Comparison of ENCODE assay signal across 18 cellular contexts in genomic region chr1:27114522-27114921, GRCh38. TPM values are rescaled to one million over a fixed set of nuclear protein-coding genes. Genes with fewer than 3 reads are reported as not detected.
A peak's percentile ranks its signal among the peaks of the same experiment; 100 is the strongest.
DNase-seq lines count a peak whose midpoint lies in the region; ATAC-seq and TF ChIP-seq lines count a peak whose summit lies in the region.
"Had no signal": no experiment of that assay in that cellular context is flagged by ENCODE, and none has a peak within 500 bp of the region (broad histone marks: within the 10 kb centered on the region; RNA-seq: fewer than 3 reads in every experiment).

No MANE protein-coding gene starts in this region.

- H3F3A ChIP-seq in GM23338 (replicated peaks; ENCODE audit: low read depth) = 0 out of 2 replicates have a peak, but pooled peaks cover 2% of the 10 kb centered on the region

- H3K79me2 ChIP-seq in GM23338 (replicated peaks; ENCODE audit: insufficient read depth) = no peaks in the 10 kb centered on the region

- H3K36me3 ChIP-seq in muscle layer of duodenum (ENCODE audit: control insufficient read depth in 1 of 2, insufficient read depth in 2 of 2, low read length in 2 of 2) = peaks cover 6 to 8% of the 10 kb centered on the region in 2 donors
- no peaks in the 10 kb centered on the region for H3K36me3 ChIP-seq in GM23338 (ENCODE audit: insufficient read depth)

- H3K9me2 ChIP-seq in GM23338 (ENCODE audit: insufficient read depth) = no peaks in the 10 kb centered on the region

- H3K9me3 Mint-ChIP-seq in stimulated activated naive CD8-positive, alpha-beta T cell treated with anti-CD3 and anti-CD28 coated beads, Interleukin-15, Interleukin-2, amounts not matched to agents 100 ng/mL and 50 ng/mL, for 24 hours = no peaks in the 10 kb centered on the region
- H3K9me3 Mint-ChIP-seq in activated naive CD8-positive, alpha-beta T cell treated with anti-CD3 and anti-CD28 coated beads, Interleukin-2, amount 10 ng/mL, durations not matched to agents 7 days and 5 days = no peaks in the 10 kb centered on the region
- H3K9me3 Mint-ChIP-seq in WTC11 = no peaks in the 10 kb centered on the region
- H3K9me3 Mint-ChIP-seq in GM23338 = no peaks in the 10 kb centered on the region
- H3K9me3 Mint-ChIP-seq: stimulated activated naive B cell treated with anti-CD40 and anti-IgM and Interleukin-4, amounts not matched to agents 10 μg/mL and 1 μg/mL and 100 μg/mL, for 72 hours had no signal

- H3K4me2 ChIP-seq in GM23338 = no peak overlapping the region

- H3K27me3 ChIP-seq in muscle layer of duodenum (ENCODE audit: low read depth, low read length) (no peaks in the 10 kb centered on the region), GM23338 (ENCODE audit: insufficient read depth) (no peaks in the 10 kb centered on the region)

- no peaks in the 10 kb centered on the region for H3K27me3 Mint-ChIP-seq in stimulated activated naive CD8-positive, alpha-beta T cell treated with anti-CD3 and anti-CD28 coated beads, Interleukin-15, Interleukin-2, amounts not matched to agents 100 ng/mL and 50 ng/mL, for 24 hours
- no peaks in the 10 kb centered on the region for H3K27me3 Mint-ChIP-seq in activated naive CD8-positive, alpha-beta T cell treated with anti-CD3 and anti-CD28 coated beads, Interleukin-2, amount 10 ng/mL, durations not matched to agents 7 days and 5 days
- H3K27me3 Mint-ChIP-seq in WTC11 (ENCODE audit: low read depth) = no peaks in the 10 kb centered on the region
- peaks cover 4% of the 10 kb centered on the region for H3K27me3 Mint-ChIP-seq in GM23338 (ENCODE audit: insufficient read depth, low read depth, poor library complexity)
- H3K27me3 Mint-ChIP-seq: stimulated activated naive B cell treated with anti-CD40 and anti-IgM and Interleukin-4, amounts not matched to agents 10 μg/mL and 1 μg/mL and 100 μg/mL, for 72 hours had no signal

- no peak overlapping the region for H2AFZ ChIP-seq in GM23338

- H3K27ac Mint-ChIP-seq in stimulated activated naive CD8-positive, alpha-beta T cell treated with anti-CD3 and anti-CD28 coated beads, Interleukin-15, Interleukin-2, amounts not matched to agents 100 ng/mL and 50 ng/mL, for 24 hours = peak overlapping the region; percentile 90
- H3K27ac Mint-ChIP-seq in activated naive CD8-positive, alpha-beta T cell treated with anti-CD3 and anti-CD28 coated beads, Interleukin-2, amount 10 ng/mL, durations not matched to agents 7 days and 5 days = peak overlapping the region; percentile 94
- H3K27ac Mint-ChIP-seq in WTC11 = no peak overlapping the region
- no peak overlapping the region for H3K27ac Mint-ChIP-seq in GM23338
- H3K27ac Mint-ChIP-seq: stimulated activated naive B cell treated with anti-CD40 and anti-IgM and Interleukin-4, amounts not matched to agents 10 μg/mL and 1 μg/mL and 100 μg/mL, for 72 hours had no signal

- H3K4me1 Mint-ChIP-seq in stimulated activated naive CD8-positive, alpha-beta T cell treated with anti-CD3 and anti-CD28 coated beads, Interleukin-15, Interleukin-2, amounts not matched to agents 100 ng/mL and 50 ng/mL, for 24 hours (ENCODE audit: low read depth) = peaks cover 49% of the 10 kb centered on the region
- peaks cover 54% of the 10 kb centered on the region for H3K4me1 Mint-ChIP-seq in activated naive CD8-positive, alpha-beta T cell treated with anti-CD3 and anti-CD28 coated beads, Interleukin-2, amount 10 ng/mL, durations not matched to agents 7 days and 5 days
- H3K4me1 Mint-ChIP-seq in WTC11 (peaks cover 12% of the 10 kb centered on the region), GM23338 (peaks cover 11% of the 10 kb centered on the region)

- H4K20me1 ChIP-seq in GM23338 (replicated peaks; ENCODE audit: insufficient read depth) = no peaks in the 10 kb centered on the region

- no peak for ATAC-seq in stimulated activated naive CD8-positive, alpha-beta T cell treated with anti-CD3 and anti-CD28 coated beads, Interleukin-15, Interleukin-2, amounts not matched to agents 100 U/mL and 50 U/mL, for 24 hours
- ATAC-seq in activated naive CD8-positive, alpha-beta T cell treated with anti-CD3 and anti-CD28 coated beads, Interleukin-2, amount 10 ng/mL, durations not matched to agents 7 days and 5 days (ENCODE audit: low read depth) = no peak
- no peak for ATAC-seq in WTC11
- no peak for ATAC-seq in GM23338
- no peak for ATAC-seq in HG02623 (IDR thresholded peaks at IDR 0.05; ENCODE audit: unreplicated experiment)
- ATAC-seq: K562; stimulated activated naive B cell treated with anti-CD40 and anti-IgM and Interleukin-4, amounts not matched to agents 10 μg/mL and 1 μg/mL and 100 μg/mL, for 72 hours had no signal

- H3K4me3 ChIP-seq in muscle layer of duodenum (ENCODE audit: low read depth in 1 of 2, low read length in 2 of 2) (no peak overlapping the region), GM23338 (no peak overlapping the region)
- H3K4me3 ChIP-seq: K562 had no signal

- peak overlapping the region; percentile 62 for H3K27ac ChIP-seq in muscle layer of duodenum (ENCODE audit: low read length)
- no peak overlapping the region for H3K27ac ChIP-seq in GM23338 (ENCODE audit: low read depth)

- POLR2A ChIA-PET in activated naive CD8-positive, alpha-beta T cell treated with anti-CD3 and anti-CD28 coated beads, Interleukin-2, amount 10 ng/mL, durations not matched to agents 7 days and 5 days (lab: Charles Lee) = interaction anchor here (1.1 to 5.1 kb wide), 5 partner anchors 11 to 50 kb away, joined by 3 to 79 read pairs (median 3); partner anchors contain the start of gene SLC9A1
- POLR2A ChIA-PET in WTC11 (lab: Charles Lee) = interaction anchor here (0.6 kb wide), 1 partner anchor 240 kb away, joined by 6 read pairs; no protein-coding TSS in a partner anchor

- H3K36me3 Mint-ChIP-seq in stimulated activated naive CD8-positive, alpha-beta T cell treated with anti-CD3 and anti-CD28 coated beads, Interleukin-15, Interleukin-2, amounts not matched to agents 100 ng/mL and 50 ng/mL, for 24 hours (ENCODE audit: low read depth) = peaks cover 4% of the 10 kb centered on the region
- peaks cover 17% of the 10 kb centered on the region for H3K36me3 Mint-ChIP-seq in activated naive CD8-positive, alpha-beta T cell treated with anti-CD3 and anti-CD28 coated beads, Interleukin-2, amount 10 ng/mL, durations not matched to agents 7 days and 5 days
- H3K36me3 Mint-ChIP-seq in WTC11 (no peaks in the 10 kb centered on the region), GM23338 (ENCODE audit: low read depth) (peaks cover 3% of the 10 kb centered on the region; the same call in 1 of the 3 replicates)

- CTCF ChIA-PET in WTC11 (lab: Charles Lee) = interaction anchor here (0.7 to 1.7 kb wide), 5 partner anchors 12 to 182 kb away, joined by 3 to 16 read pairs (median 6); partner anchors contain the start of gene SLC9A1

- TF ChIP-seq CTCF in WTC11 (IDR thresholded peaks at IDR 0.05) (no peak), GM23338 (conservative IDR thresholded peaks at IDR 0.05; ENCODE audit: low read depth in 2 of 2) (no peak)

- H3K9me3 ChIP-seq in muscle layer of duodenum (ENCODE audit: control insufficient read depth in 1 of 2, low read length in 2 of 2) = no peaks in the 10 kb centered on the region
- H3K9me3 ChIP-seq: Caco-2 had no signal

- H3K4me1 ChIP-seq in muscle layer of duodenum (ENCODE audit: control insufficient read depth in 1 of 2, insufficient read depth in 2 of 2, low read length in 2 of 2) = peaks cover 39 to 52% of the 10 kb centered on the region in 2 donors
- 0 out of 2 replicates have a peak, but pooled peaks cover 2% of the 10 kb centered on the region for H3K4me1 ChIP-seq in GM23338 (ENCODE audit: insufficient read depth)

- H3K4me3 Mint-ChIP-seq in stimulated activated naive CD8-positive, alpha-beta T cell treated with anti-CD3 and anti-CD28 coated beads, Interleukin-15, Interleukin-2, amounts not matched to agents 100 ng/mL and 50 ng/mL, for 24 hours = no peak overlapping the region
- peak overlapping the region; percentile 69 for H3K4me3 Mint-ChIP-seq in activated naive CD8-positive, alpha-beta T cell treated with anti-CD3 and anti-CD28 coated beads, Interleukin-2, amount 10 ng/mL, durations not matched to agents 7 days and 5 days
- H3K4me3 Mint-ChIP-seq in WTC11 (no peak overlapping the region), GM23338 (no peak overlapping the region)
- H3K4me3 Mint-ChIP-seq: stimulated activated naive B cell treated with anti-CD40 and anti-IgM and Interleukin-4, amounts not matched to agents 10 μg/mL and 1 μg/mL and 100 μg/mL, for 72 hours had no signal

- DNase-seq in stimulated activated naive CD8-positive, alpha-beta T cell treated with anti-CD3 and anti-CD28 coated beads, Interleukin-15, Interleukin-2, amounts not matched to agents 100 U/mL and 50 U/mL, for 24 hours = no peak
- DNase-seq in activated naive CD8-positive, alpha-beta T cell treated with anti-CD3 and anti-CD28 coated beads, Interleukin-2, amount 10 ng/mL, durations not matched to agents 7 days and 5 days = no peak
- no peak for DNase-seq in stimulated activated CD4-positive, alpha-beta T cell treated with anti-CD3 and anti-CD28 coated beads, Interleukin-4, amount 100 ng/mL, for 4 hours
- DNase-seq in WTC11 (ENCODE audit: low spot score) = no peak
- no peak for DNase-seq in GM23338 (ENCODE audit: low spot score)
- DNase-seq: activated CD8-positive, alpha-beta memory T cell treated with anti-CD3 and anti-CD28 coated beads for 24 hours; Caco-2; HCEC 1CT; islet precursor cell; mesenchymal stem cell; NCI-H2081; stimulated activated CD4-positive, alpha-beta T cell treated with anti-CD3 and anti-CD28 coated beads, Interleukin-12 subunit alpha, Interleukin-12 subunit beta, amount 100 ng/mL, for 4 hours; stimulated activated naive B cell treated with anti-CD40 and anti-IgM and Interleukin-4, amounts not matched to agents 10 μg/mL and 1 μg/mL and 100 μg/mL, for 72 hours; trophoblast cell had no signal

TF ChIP-seq in WTC11, 78 proteins besides CTCF, POLR2A, EP300 and RAD21 (continues in another document):
- no peak for TF ChIP-seq IRF1 (CRISPR knock-in tag; IDR thresholded peaks at IDR 0.05)

RNA-seq across cellular contexts. Expression of gene SLC9A1, which starts 40.4 kb away (rescaled TPM):
- total RNA-seq in activated naive CD8-positive, alpha-beta T cell treated with anti-CD3 and anti-CD28 coated beads, Interleukin-2, amount 10 ng/mL, durations not matched to agents 7 days and 5 days = 10 to 100 TPM; 23.7 to 24.5 TPM
- 22.0 to 25.1 TPM (median 22.5 TPM) in 3 replicates for total RNA-seq in WTC11 (2021)
- total RNA-seq in GM23338 (2014; rRNA removed; shearing (Covaris generic)) = 22.3 and 23.3 TPM in 2 replicates
- 10.4 and 10.5 TPM in 2 replicates for polyA plus RNA-seq in GM23338 (2016; fragmentation: Nextera tagmentation; extraction: Ambion mirVana)

Comparison
In these comparisons a context has a peak if more than half of its experiments do, and no peak if none do; other contexts are left out.
1. H3K27ac Mint-ChIP-seq: peak in stimulated activated naive CD8-positive, alpha-beta T cell treated with anti-CD3 and anti-CD28 coated beads, Interleukin-15, Interleukin-2, amounts not matched to agents 100 ng/mL and 50 ng/mL, for 24 hours (single experiment) and activated naive CD8-positive, alpha-beta T cell treated with anti-CD3 and anti-CD28 coated beads, Interleukin-2, amount 10 ng/mL, durations not matched to agents 7 days and 5 days (single experiment); none in WTC11 (single experiment) and GM23338 (single experiment).